In genomic region chrX:101394372-101394771, GRCh38 we compare ENCODE assay signal across 2 cellular contexts.
A peak's percentile ranks its signal among the peaks of the same experiment; 100 is the strongest.
TF ChIP-seq lines count a peak whose summit lies in the region.

No MANE protein-coding gene starts in this region.

TF ChIP-seq in HepG2, 621 proteins besides CTCF, POLR2A, EP300 and RAD21:
- TF ChIP-seq POLR2G (IDR thresholded peaks at IDR 0.05; ENCODE audit: low read depth, low read length) (0 out of 2 replicates have a peak, but pooled peaks have one; percentile 11), ZNF720 (CRISPR knock-in tag; IDR thresholded peaks at IDR 0.05) (no peak)

TF ChIP-seq in SK-N-SH, 30 proteins besides CTCF, POLR2A, EP300 and RAD21:
- TF ChIP-seq TCF12 (IDR thresholded peaks at IDR 0.05), result no peak
- no peak for TF ChIP-seq ZBTB33 (IDR thresholded peaks at IDR 0.05; ENCODE audit: borderline replicate concordance, low read depth)
- no peak for TF ChIP-seq GABPA (IDR thresholded peaks at IDR 0.05; ENCODE audit: low read depth)
- no peak for TF ChIP-seq FOSL2 (IDR thresholded peaks at IDR 0.05; ENCODE audit: borderline replicate concordance, low read depth)
- TF ChIP-seq SMC3 (IDR thresholded peaks at IDR 0.05; ENCODE audit: low read depth, low read length), result no peak
- no peak for TF ChIP-seq FOXM1 (IDR thresholded peaks at IDR 0.05; ENCODE audit: low read depth)
- no peak for TF ChIP-seq CHD2 (IDR thresholded peaks at IDR 0.05; ENCODE audit: low read length, partially characterized antibody)
- TF ChIP-seq FOXJ3 (CRISPR knock-in tag; IDR thresholded peaks at IDR 0.05), result no peak
- no peak for TF ChIP-seq NFIC (IDR thresholded peaks at IDR 0.05; ENCODE audit: borderline replicate concordance)
- TF ChIP-seq YY1 (IDR thresholded peaks at IDR 0.05; ENCODE audit: low read depth), result no peak
- no peak for TF ChIP-seq MEF2A (IDR thresholded peaks at IDR 0.05; ENCODE audit: borderline replicate concordance, low read depth)
- TF ChIP-seq ELF1 (IDR thresholded peaks at IDR 0.05), result no peak
